Comparison of ENCODE assay signal across 20 cellular contexts in the genomic region with DNA sequence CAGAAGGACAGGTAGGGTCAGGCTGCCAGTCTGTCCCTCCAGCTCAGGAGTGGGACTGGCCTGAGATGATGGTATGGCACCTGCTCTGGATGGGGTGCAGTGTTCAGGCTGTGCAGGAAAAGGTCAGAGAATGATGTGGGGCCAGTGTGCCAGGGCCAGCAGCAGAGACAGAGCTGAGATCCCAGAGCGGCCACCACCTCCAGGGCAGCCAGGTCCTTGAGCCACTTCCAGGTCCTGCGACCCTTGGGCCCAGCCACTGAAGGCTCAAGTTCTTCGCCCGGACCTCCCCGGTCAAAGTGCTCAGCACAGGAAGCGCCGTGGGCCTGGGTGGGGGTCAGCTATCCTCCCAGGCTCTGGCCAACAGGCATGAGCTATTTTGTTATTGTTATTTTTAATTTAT.
"Had no signal": no experiment of that assay in that cellular context is flagged by ENCODE, and none has a peak within 500 bp of the region (broad histone marks: within the 10 kb centered on the region; RNA-seq: fewer than 3 reads in every experiment).

No MANE protein-coding gene starts in this region.

- H3K4me3 ChIP-seq: neural progenitor cell, pancreas, SK-N-MC, skin epidermis, upper lobe of right lung had no signal

- H3K27ac ChIP-seq: neural progenitor cell, pancreas, SK-N-MC had no signal

- H3K36me3 ChIP-seq: neural progenitor cell, pancreas, upper lobe of right lung had no signal

- H3K9ac ChIP-seq: neural progenitor cell had no signal

- H2AFZ ChIP-seq: neural progenitor cell had no signal

- H3K27me3 ChIP-seq: neural progenitor cell, pancreas, upper lobe of right lung had no signal

- H3K4me2 ChIP-seq: neural progenitor cell had no signal

- ATAC-seq: activated naive CD8-positive, alpha-beta T cell treated with anti-CD3 and anti-CD28 coated beads, Interleukin-2, amount 50 U/mL, for 24 hours; activated T-helper 17 cell treated with anti-CD3 and anti-CD28 coated beads, Interleukin-2, amount 50 U/mL, for 72 hours; left colon; pancreas; T-cell; upper lobe of right lung had no signal

- DNase-seq: activated CD4-positive, CD25-positive, alpha-beta regulatory T cell treated with anti-CD3 and anti-CD28 coated beads, Interleukin-2, amount 50 U/mL, for 72 hours; activated naive CD4-positive, alpha-beta T cell treated with anti-CD3 and anti-CD28 coated beads for 36 hours; activated naive CD8-positive, alpha-beta T cell treated with anti-CD3 and anti-CD28 coated beads, Interleukin-2, amount 50 U/mL, for 24 hours; foreskin melanocyte; left colon; mammary epithelial cell; naive B cell; stimulated activated CD4-positive, alpha-beta T cell treated with anti-CD3 and anti-CD28 coated beads, Interleukin-15, amount 100 ng/mL, for 24 hours; stimulated activated CD4-positive, alpha-beta T cell treated with anti-CD3 and anti-CD28 coated beads, Interleukin-4, amount 100 ng/mL, for 1 hour; stimulated activated naive CD4-positive, alpha-beta T cell; substantia nigra; T-cell; T-helper 9 cell; upper lobe of right lung had no signal

- FAIRE-seq: colon, pancreas had no signal

- H3K9me3 ChIP-seq: pancreas, upper lobe of right lung had no signal
